In the genomic region with DNA sequence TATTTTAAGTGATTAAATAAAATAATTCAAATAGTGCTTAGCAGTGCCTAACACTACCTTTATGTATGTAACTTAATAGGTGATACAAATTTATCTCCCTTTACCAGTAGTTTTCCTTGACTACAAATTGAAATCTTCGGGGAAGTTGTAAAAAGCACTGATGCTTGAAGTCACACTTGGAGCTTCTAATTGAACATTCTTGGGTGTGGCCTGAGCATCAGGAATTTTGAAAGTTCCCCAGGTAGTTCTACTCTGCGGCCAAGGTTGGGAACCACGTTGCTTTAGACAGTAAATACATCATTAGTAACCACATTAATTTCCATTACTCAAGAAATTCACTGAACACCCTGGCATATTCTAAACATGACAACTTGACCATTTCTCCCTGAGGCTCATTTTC, we compare ENCODE assay signal across 18 cellular contexts.
"Had no signal": no experiment of that assay in that cellular context is flagged by ENCODE, and none has a peak within 500 bp of the region (broad histone marks: within the 10 kb centered on the region; RNA-seq: fewer than 3 reads in every experiment).

No MANE protein-coding gene starts in this region.

- DNase-seq: naive thymus-derived CD4-positive, alpha-beta T cell; natural killer cell; nephron progenitor cell; nucleus accumbens; pancreas; right cardiac atrium; right lobe of liver; sigmoid colon; small intestine; stimulated activated CD4-positive, alpha-beta T cell treated with anti-CD3 and anti-CD28 coated beads, Interleukin-15, amount 100 ng/mL, for 24 hours; stimulated activated CD4-positive, alpha-beta T cell treated with anti-CD3 and anti-CD28 coated beads, Interleukin-2, amount 100 ng/mL, for 24 hours; stimulated activated CD4-positive, alpha-beta T cell treated with anti-CD3 and anti-CD28 coated beads, Interleukin-2, amount 100 ng/mL, for 48 hours; stimulated activated CD4-positive, alpha-beta T cell treated with anti-CD3 and anti-CD28 coated beads, Interleukin-4, amount 100 ng/mL, for 24 hours; stimulated activated naive B cell treated with anti-CD40 and anti-IgM and Interleukin-4, amounts not matched to agents 10 μg/mL and 1 μg/mL and 100 μg/mL, for 72 hours; stimulated activated naive CD4-positive, alpha-beta T cell treated with Interleukin-2 at 50 U/mL for 16 hours; stomach; trophoblast cell; upper lobe of left lung had no signal
